Comparison of ENCODE assay signal across 8 cellular contexts in the genomic region with DNA sequence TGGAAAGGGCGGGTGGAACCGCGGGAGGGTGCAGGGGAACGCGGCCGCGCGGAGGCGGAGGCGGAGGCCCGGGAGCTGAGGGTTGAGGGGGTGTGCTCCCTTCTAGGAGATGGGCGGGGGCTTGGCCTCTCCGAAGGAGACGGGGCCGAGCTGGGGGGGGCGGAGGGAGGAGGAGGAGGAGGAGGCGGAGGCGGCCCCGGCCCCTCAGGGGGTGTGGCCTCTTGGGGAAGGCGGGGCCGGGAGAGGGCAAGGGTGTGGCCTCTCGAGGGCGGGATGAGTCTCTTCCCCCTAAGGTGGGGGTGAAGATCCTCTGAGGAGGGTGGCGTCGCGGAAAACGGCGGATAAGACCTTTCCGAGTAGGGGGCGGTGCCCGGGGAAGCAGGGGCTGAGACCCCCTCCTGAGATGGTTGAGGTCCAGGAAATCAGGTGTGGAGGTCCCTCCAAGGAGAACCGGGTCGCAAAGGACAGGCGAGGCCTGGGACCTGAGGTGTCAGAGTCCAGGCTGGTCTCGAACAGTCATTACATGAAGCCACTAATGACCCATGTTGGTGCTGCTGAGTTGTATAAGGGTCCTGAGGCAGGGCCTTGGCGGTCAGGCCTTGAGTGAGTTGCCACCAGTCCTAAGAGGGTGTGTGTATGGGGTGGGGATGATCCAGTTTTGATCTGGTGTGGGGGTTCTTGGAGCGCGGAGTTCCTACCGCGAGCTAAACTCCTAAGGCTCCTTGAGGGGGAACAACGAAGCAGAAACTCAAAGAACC. TPM values are rescaled to one million over a fixed set of nuclear protein-coding genes. Genes with fewer than 3 reads are reported as not detected.
A peak's percentile ranks its signal among the peaks of the same experiment; 100 is the strongest.
DNase-seq lines count a peak whose midpoint lies in the region; ATAC-seq and TF ChIP-seq lines count a peak whose summit lies in the region.

No MANE protein-coding gene starts in this region.

- peak; percentile 93 for DNase-seq in OCI-LY7 (ENCODE audit: low spot score)
- peak; percentile 92 for DNase-seq in activated T-cell treated with anti-CD3 and anti-CD28 coated beads, Interleukin-2, amount 50 U/mL, for 24 hours
- peak; percentile 86 to 88 for DNase-seq in stimulated activated CD8-positive, alpha-beta memory T cell treated with anti-CD3 and anti-CD28 coated beads, Interleukin-7, amount 100 ng/mL, for 4 hours (ENCODE audit: low read depth in 2 of 2)

- peak overlapping the region; percentile 87 for H3K4me3 ChIP-seq in BLaER1
- H3K4me3 ChIP-seq in OCI-LY7 (ENCODE audit: low read depth, low read length, poor library complexity, severe bottlenecking): peak overlapping the region; percentile 78
- peak overlapping the region; percentile 72 to 75 for H3K4me3 ChIP-seq in esophagus (ENCODE audit: low read depth in 1 of 2, low read length in 2 of 2)
- peak overlapping the region; percentile 60 to 92 for H3K4me3 ChIP-seq in muscle layer of colon (ENCODE audit: low read depth in 1 of 2, low read length in 2 of 2)

- peaks cover 21% of the 10 kb centered on the region; the same call in 1 of the 2 replicates for H3K79me2 ChIP-seq in OCI-LY7 (ENCODE audit: insufficient read depth, low read depth, low read length)

- H3K9me3 Mint-ChIP-seq in activated T-cell treated with anti-CD3 and anti-CD28 coated beads, Interleukin-2, amount 50 U/mL, for 24 hours: no peaks in the 10 kb centered on the region

- H3K27ac Mint-ChIP-seq in activated T-cell treated with anti-CD3 and anti-CD28 coated beads, Interleukin-2, amount 50 U/mL, for 24 hours: peak overlapping the region; percentile 100

- peak overlapping the region; percentile 97 for H3K4me2 ChIP-seq in BLaER1
- peak overlapping the region; percentile 99 for H3K4me2 ChIP-seq in OCI-LY7 (ENCODE audit: low read length)

- H3K9me3 ChIP-seq in BLaER1: no peaks in the 10 kb centered on the region
- no peaks in the 10 kb centered on the region for H3K9me3 ChIP-seq in OCI-LY7 (ENCODE audit: low read length)
- no peaks in the 10 kb centered on the region for H3K9me3 ChIP-seq in esophagus (ENCODE audit: control insufficient read depth in 2 of 2, insufficient read depth in 1 of 2, low read depth in 1 of 2, low read length in 1 of 2)
- H3K9me3 ChIP-seq in muscle layer of colon (ENCODE audit: low read length): no peaks in the 10 kb centered on the region

- H3K36me3 Mint-ChIP-seq in activated T-cell treated with anti-CD3 and anti-CD28 coated beads, Interleukin-2, amount 50 U/mL, for 24 hours (ENCODE audit: low read depth): peaks cover 52% of the 10 kb centered on the region

- TF ChIP-seq CTCF in OCI-LY7 (conservative IDR thresholded peaks at IDR 0.05; ENCODE audit: low read length): no peak

- peak overlapping the region; percentile 99 for H3K27ac ChIP-seq in BLaER1
- peak overlapping the region; percentile 74 for H3K27ac ChIP-seq in OCI-LY7 (ENCODE audit: low read depth, low read length, poor library complexity, severe bottlenecking)
- H3K27ac ChIP-seq in esophagus (ENCODE audit: low read depth in 2 of 2, low read length in 1 of 2): peak overlapping the region; percentile 97 to 99
- peak overlapping the region; percentile 99 for H3K27ac ChIP-seq in muscle layer of colon (ENCODE audit: low read depth, low read length)

- H4K20me1 ChIP-seq in BLaER1 (peaks cover 51% of the 10 kb centered on the region), OCI-LY7 (ENCODE audit: insufficient read depth, low read length) (peaks cover 9% of the 10 kb centered on the region; the same call in 1 of the 2 replicates)

- BruUV-seq in OCI-LY7 (replicated peaks; lab: Mats Ljungman, UMichigan): no TSS peak

- no peaks in the 10 kb centered on the region for H3K9me2 ChIP-seq in OCI-LY7 (ENCODE audit: insufficient read depth, low read length)

- H3K4me1 ChIP-seq in BLaER1 (peaks cover 37% of the 10 kb centered on the region), OCI-LY7 (ENCODE audit: insufficient read depth, low read length, poor library complexity, severe bottlenecking) (peaks cover 18% of the 10 kb centered on the region), esophagus (ENCODE audit: control insufficient read depth in 2 of 2, insufficient read depth in 2 of 2, low read length in 1 of 2) (peaks cover 0 to 25% of the 10 kb centered on the region in 2 donors), muscle layer of colon (ENCODE audit: insufficient read depth, low read length) (peaks cover 14% of the 10 kb centered on the region)

- 11 to 12% methylated on average over 39 to 41 of the region's 41 CpGs for WGBS in esophagus, 2 donors

- CTCF ChIA-PET in OCI-LY7 (lab: Charles Lee; ENCODE audit: unreplicated experiment): interaction anchor here (1.0 to 1.4 kb wide), 3 partner anchors 10 to 20 kb away, joined by 3 to 9 read pairs (median 9); no protein-coding TSS in a partner anchor

- POLR2A ChIA-PET in OCI-LY7 (lab: Charles Lee): interaction anchor here (0.5 to 3.2 kb wide), 11 partner anchors 12 to 1030 kb away, joined by 3 to 42 read pairs (median 4); a partner anchor contains a TSS

- peaks cover 44% of the 10 kb centered on the region for H3K36me3 ChIP-seq in BLaER1
- peaks cover 21% of the 10 kb centered on the region for H3K36me3 ChIP-seq in OCI-LY7 (ENCODE audit: insufficient read depth, low read length)
- peaks cover 5 to 8% of the 10 kb centered on the region in 2 donors for H3K36me3 ChIP-seq in esophagus (ENCODE audit: control insufficient read depth in 2 of 2, insufficient read depth in 2 of 2, low read length in 1 of 2)
- H3K36me3 ChIP-seq in muscle layer of colon (ENCODE audit: insufficient read depth, low read length): no peaks in the 10 kb centered on the region

- ATAC-seq in GM19328 (IDR thresholded peaks at IDR 0.05; ENCODE audit: unreplicated experiment) (peak; percentile 40), HG03457 (IDR thresholded peaks at IDR 0.05; ENCODE audit: unreplicated experiment) (peak; percentile 17)

- H2AFZ ChIP-seq in OCI-LY7 (ENCODE audit: low read length): peak overlapping the region; percentile 35; the same call in 1 of the 2 replicates

- H3K4me1 Mint-ChIP-seq in activated T-cell treated with anti-CD3 and anti-CD28 coated beads, Interleukin-2, amount 50 U/mL, for 24 hours (ENCODE audit: low read depth): peaks cover 33% of the 10 kb centered on the region

- H3K27me3 ChIP-seq in BLaER1 (no peaks in the 10 kb centered on the region), esophagus (ENCODE audit: control insufficient read depth in 1 of 2, insufficient read depth in 2 of 2, low read length in 2 of 2) (no peaks in the 10 kb centered on the region), muscle layer of colon (ENCODE audit: control insufficient read depth in 1 of 2, insufficient read depth in 2 of 2, low read length in 2 of 2) (no peaks in the 10 kb centered on the region)

- intact Hi-C loops in OCI-LY7 (cut with micrococcal nuclease; ENCODE audit: unreplicated experiment): loop anchor here (2.0 to 5.0 kb wide), 2 partner anchors 17 to 84 kb away; a partner anchor contains a TSS

- H3K27me3 Mint-ChIP-seq in activated T-cell treated with anti-CD3 and anti-CD28 coated beads, Interleukin-2, amount 50 U/mL, for 24 hours: no peaks in the 10 kb centered on the region

- H3K4me3 Mint-ChIP-seq in activated T-cell treated with anti-CD3 and anti-CD28 coated beads, Interleukin-2, amount 50 U/mL, for 24 hours: peak overlapping the region; percentile 97

- H3K9ac ChIP-seq in BLaER1 (peak overlapping the region; percentile 98), muscle layer of colon (ENCODE audit: low read length) (peak overlapping the region; percentile 90)

RNA-seq across cellular contexts. Expression of a gene that starts 0.8 kb away (rescaled TPM):
- 92.0 and 101 TPM in 2 replicates for total RNA-seq in OCI-LY7 (2014; rRNA removed; shearing (Covaris generic))
- 128 and 131 TPM in 2 replicates for total RNA-seq in OCI-LY7 (2022)
- polyA plus RNA-seq in esophagus: 10 to 100 TPM; 64.5 to 79.0 TPM

RNA-seq across cellular contexts. Expression of a gene that starts 10.4 kb away (rescaled TPM):
- total RNA-seq in OCI-LY7 (2014; rRNA removed; shearing (Covaris generic)): 26.3 and 36.2 TPM in 2 replicates
- 35.0 and 35.7 TPM in 2 replicates for total RNA-seq in OCI-LY7 (2022)
- polyA plus RNA-seq in esophagus: 10 to 100 TPM; 22.2 to 26.9 TPM

RNA-seq across cellular contexts. Expression of a gene that starts 14.0 kb away (rescaled TPM):
- total RNA-seq in OCI-LY7 (2014; rRNA removed; shearing (Covaris generic)): 255 and 309 TPM in 2 replicates
- total RNA-seq in OCI-LY7 (2022): 124 and 147 TPM in 2 replicates
- 10 to 100 TPM; 65.1 to 65.7 TPM for polyA plus RNA-seq in esophagus

RNA-seq across cellular contexts. Expression of a gene that starts 17.9 kb away (rescaled TPM):
- total RNA-seq in OCI-LY7 (2014; rRNA removed; shearing (Covaris generic)): 45.3 and 48.4 TPM in 2 replicates
- 36.9 and 47.4 TPM in 2 replicates for total RNA-seq in OCI-LY7 (2022)
- 10 to 100 TPM; 10.7 to 14.5 TPM for polyA plus RNA-seq in esophagus

RNA-seq across cellular contexts. Expression of a gene that starts 21.2 kb away (rescaled TPM):
- 295 and 319 TPM in 2 replicates for total RNA-seq in OCI-LY7 (2014; rRNA removed; shearing (Covaris generic))
- total RNA-seq in OCI-LY7 (2022): 328 and 360 TPM in 2 replicates
- polyA plus RNA-seq in esophagus: 100 to 1,000 TPM; 121 to 176 TPM

Comparison
In these comparisons a context has a peak if more than half of its experiments do, and no peak if none do; other contexts are left out.
1. Peak in every context shown above with its lines: DNase-seq, ATAC-seq, H3K4me3 ChIP-seq and H3K27ac ChIP-seq.